ENCODE assay signal across 9 cellular contexts in genomic region chr21:16308269-16308668, GRCh38.
DNase-seq lines count a peak whose midpoint lies in the region; ATAC-seq, FAIRE-seq and TF ChIP-seq lines count a peak whose summit lies in the region.
"Had no signal": no experiment of that assay in that cellular context is flagged by ENCODE, and none has a peak within 500 bp of the region (broad histone marks: within the 10 kb centered on the region; RNA-seq: fewer than 3 reads in every experiment).

No MANE protein-coding gene starts in this region.

- ATAC-seq in GM21825 (IDR thresholded peaks at IDR 0.05; ENCODE audit: unreplicated experiment), result peak; percentile 79
- ATAC-seq in GM19328 (IDR thresholded peaks at IDR 0.05; ENCODE audit: unreplicated experiment), result no peak
- no peak for ATAC-seq in GM19452 (IDR thresholded peaks at IDR 0.05; ENCODE audit: unreplicated experiment)

- peak; percentile 98 for FAIRE-seq in TTC549 (lab: Jason Lieb, UNC)
- FAIRE-seq: HTR-8/SVneo had no signal

- DNase-seq in iris pigment epithelial cell (ENCODE audit: low read depth) (peak; percentile 80), cerebellum (ENCODE audit: low spot score) (no peak)
- no peak for DNase-seq in stimulated activated CD4-positive, alpha-beta T cell treated with anti-CD3 and anti-CD28 coated beads, Interleukin-2, amount 100 ng/mL, for 24 hours

- H3K27ac ChIP-seq in 22Rv1, result peak overlapping the region; percentile 9; the same call in 1 of the 2 replicates

- TF ChIP-seq CTCF in 22Rv1 (IDR thresholded peaks at IDR 0.05), result no peak
